ENCODE assay signal across 2 cellular contexts in genomic region chr12:54015210-54015931, GRCh38.
TF ChIP-seq lines count a peak whose summit lies in the region.

No MANE protein-coding gene starts in this region.

TF ChIP-seq in SK-N-SH, 30 proteins besides CTCF, POLR2A, EP300 and RAD21:
- TF ChIP-seq YY1 (IDR thresholded peaks at IDR 0.05; ENCODE audit: low read depth) (no peak), FOSL2 (IDR thresholded peaks at IDR 0.05; ENCODE audit: borderline replicate concordance, low read depth) (no peak), PBX3 (IDR thresholded peaks at IDR 0.05) (no peak), EZH2phosphoT487 (IDR thresholded peaks at IDR 0.05; ENCODE audit: borderline replicate concordance, low read depth) (no peak), USF1 (IDR thresholded peaks at IDR 0.05; ENCODE audit: borderline replicate concordance, low read depth) (no peak), RCOR1 (IDR thresholded peaks at IDR 0.05; ENCODE audit: low read length) (no peak), SIN3A (IDR thresholded peaks at IDR 0.05; ENCODE audit: borderline replicate concordance, low read depth, low read length) (no peak), ELF1 (IDR thresholded peaks at IDR 0.05) (no peak), GATA2 (CRISPR knock-in tag; IDR thresholded peaks at IDR 0.05) (no peak), TAF1 (IDR thresholded peaks at IDR 0.05; ENCODE audit: borderline replicate concordance, low read depth, low read length) (no peak), CHD2 (IDR thresholded peaks at IDR 0.05; ENCODE audit: low read length, partially characterized antibody) (no peak), FOXJ3 (CRISPR knock-in tag; IDR thresholded peaks at IDR 0.05) (no peak)

TF ChIP-seq in SK-N-SH treated with all-trans-retinoic acid at 6 μM for 48 hours, 23 proteins besides CTCF, POLR2A, EP300 and RAD21:
- TF ChIP-seq POU6F1 (CRISPR knock-in tag; IDR thresholded peaks at IDR 0.05; ENCODE audit: borderline replicate concordance, low read depth) (no peak), OSR1 (CRISPR knock-in tag; IDR thresholded peaks at IDR 0.05) (no peak), TOX (CRISPR knock-in tag; IDR thresholded peaks at IDR 0.05; ENCODE audit: borderline replicate concordance) (no peak), BACH2 (CRISPR knock-in tag; IDR thresholded peaks at IDR 0.05; ENCODE audit: borderline replicate concordance) (no peak), CREB5 (CRISPR knock-in tag; IDR thresholded peaks at IDR 0.05; ENCODE audit: low read depth) (no peak), ZNF70 (CRISPR knock-in tag; IDR thresholded peaks at IDR 0.05) (no peak), ZFP30 (CRISPR knock-in tag; IDR thresholded peaks at IDR 0.05) (no peak), CSDC2 (CRISPR knock-in tag; IDR thresholded peaks at IDR 0.05) (no peak), RARB (CRISPR knock-in tag; IDR thresholded peaks at IDR 0.05) (no peak), ZNF565 (CRISPR knock-in tag; conservative IDR thresholded peaks at IDR 0.05; ENCODE audit: low read depth) (no peak), TSHZ2 (CRISPR knock-in tag; IDR thresholded peaks at IDR 0.05) (no peak), SNAI2 (CRISPR knock-in tag; IDR thresholded peaks at IDR 0.05) (no peak), ZNF8 (CRISPR knock-in tag; IDR thresholded peaks at IDR 0.05) (no peak), ZC3H10 (CRISPR knock-in tag; IDR thresholded peaks at IDR 0.05) (no peak), PATZ1 (CRISPR knock-in tag; IDR thresholded peaks at IDR 0.05; ENCODE audit: borderline replicate concordance) (no peak), GLIS3 (CRISPR knock-in tag; IDR thresholded peaks at IDR 0.05) (no peak), ARNTL (CRISPR knock-in tag; IDR thresholded peaks at IDR 0.05; ENCODE audit: borderline replicate concordance, low read depth) (no peak), ZFP3 (CRISPR knock-in tag; IDR thresholded peaks at IDR 0.05) (no peak), ESRRG (CRISPR knock-in tag; IDR thresholded peaks at IDR 0.05) (no peak), CSRNP3 (CRISPR knock-in tag; IDR thresholded peaks at IDR 0.05) (no peak)
